1 cellular context compared by ENCODE assay signal in genomic region chr6:30886897-30887255, GRCh38.
TF ChIP-seq lines count a peak whose summit lies in the region.

No MANE protein-coding gene starts in this region.

TF ChIP-seq in GM23338, 12 proteins besides CTCF, POLR2A, EP300 and RAD21:
- TF ChIP-seq REST (IDR thresholded peaks at IDR 0.05; ENCODE audit: unreplicated experiment) = no peak
- TF ChIP-seq STAT1 (IDR thresholded peaks at IDR 0.05; ENCODE audit: unreplicated experiment) = no peak
- TF ChIP-seq ETS1 (IDR thresholded peaks at IDR 0.05) = no peak
- TF ChIP-seq EZH2phosphoT487 (IDR thresholded peaks at IDR 0.05; ENCODE audit: unreplicated experiment) = no peak
- TF ChIP-seq EZH2 (IDR thresholded peaks at IDR 0.05; ENCODE audit: low read depth, unreplicated experiment) = no peak
- no peak for TF ChIP-seq ZNF114 (CRISPR knock-in tag; IDR thresholded peaks at IDR 0.05)
- no peak for TF ChIP-seq CREB1 (CRISPR knock-in tag; IDR thresholded peaks at IDR 0.05; ENCODE audit: low read depth)
- TF ChIP-seq ZNF462 (CRISPR knock-in tag; IDR thresholded peaks at IDR 0.05) = no peak
- no peak for TF ChIP-seq ZNF331 (CRISPR knock-in tag; IDR thresholded peaks at IDR 0.05; ENCODE audit: low read depth)
- TF ChIP-seq JUNB (IDR thresholded peaks at IDR 0.05; ENCODE audit: unreplicated experiment) = no peak
- no peak for TF ChIP-seq NANOG (IDR thresholded peaks at IDR 0.05; ENCODE audit: borderline replicate concordance)
- no peak for TF ChIP-seq POLR2AphosphoS5 (IDR thresholded peaks at IDR 0.05; ENCODE audit: low read depth)
